23 cellular contexts compared by ENCODE assay signal in the genomic region with DNA sequence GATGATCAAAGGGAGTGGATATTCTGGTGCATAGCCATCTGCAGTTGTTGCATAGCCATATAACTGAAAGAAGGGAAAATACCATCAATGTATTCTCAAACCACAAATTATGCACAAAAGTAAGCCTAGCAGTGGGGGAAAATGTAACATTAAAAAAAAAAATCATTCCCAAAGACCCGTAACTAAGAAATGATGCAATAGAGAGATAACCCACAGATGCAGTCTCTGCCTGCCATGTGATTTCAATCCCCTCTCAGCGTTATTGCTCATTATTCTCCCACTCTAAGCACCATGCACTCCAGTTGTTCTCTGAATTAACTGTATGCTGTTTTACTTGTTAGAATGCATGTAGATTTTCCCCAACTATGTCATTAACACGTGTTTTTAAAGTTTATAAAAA. TPM values are rescaled to one million over a fixed set of nuclear protein-coding genes. Genes with fewer than 3 reads are reported as not detected.
"Had no signal": no experiment of that assay in that cellular context is flagged by ENCODE, and none has a peak within 500 bp of the region (broad histone marks: within the 10 kb centered on the region; RNA-seq: fewer than 3 reads in every experiment).

No MANE protein-coding gene starts in this region.

- H3K27ac ChIP-seq: RWPE1 had no signal

- H3K4me3 ChIP-seq: MG63 had no signal

- DNase-seq: Karpas-422, KG1, MG63, NCI-H1092, NCI-H1105 treated with DMSO at 0.1 percent for 48 hours, NCI-H1417 treated with DMSO at 0.1 percent for 48 hours, NCI-H187, NCI-H2029, NCI-H2081 treated with DMSO at 0.1 percent for 48 hours, NCI-H2171, NCI-H226, NCI-H446, NCI-H510A, NCI-H524 treated with DMSO at 0.1 percent for 48 hours, NCI-H69, NCI-H774, PC-3, SHP77 had no signal

- H3K36me3 ChIP-seq: MG63 had no signal

- ATAC-seq: Panc1, PC-3, SK-N-SH treated with all-trans-retinoic acid at 6 μM for 48 hours had no signal

- H3K9me3 ChIP-seq: MG63 had no signal

- H3K27me3 ChIP-seq: MG63 had no signal

RNA-seq across cellular contexts. Expression of gene DSC1, which starts 14.1 kb away (rescaled TPM):
- total RNA-seq: HT1080, PC-3, SK-MEL-5 had no signal
